ENCODE assay signal across 25 cellular contexts in genomic region chrX:54238588-54238987, GRCh38.
"Had no signal": no experiment of that assay in that cellular context is flagged by ENCODE, and none has a peak within 500 bp of the region (broad histone marks: within the 10 kb centered on the region; RNA-seq: fewer than 3 reads in every experiment).

No MANE protein-coding gene starts in this region.

- ATAC-seq: foreskin keratinocyte, gastroesophageal sphincter, heart left ventricle, left cardiac atrium, left lung, left ventricle myocardium superior, lower lobe of right lung, mucosa of descending colon, natural killer cell had no signal

- H3K4me2 ChIP-seq: hepatocyte had no signal

- H3K4me1 Mint-ChIP-seq: immature natural killer cell, mesothelial cell of epicardium, naive B cell, natural killer cell had no signal

- DNase-seq: dermis blood vessel endothelial cell; dorsolateral prefrontal cortex; effector CD4-positive, alpha-beta T cell; effector memory CD4-positive, alpha-beta T cell; endodermal cell; foreskin keratinocyte; heart left ventricle; hypothalamus; immature natural killer cell; islet precursor cell; left cardiac atrium; left lung; left ventricle myocardium superior; lower lobe of right lung; mesenchymal stem cell; mucosa of descending colon; naive B cell; natural killer cell had no signal

- FAIRE-seq: colon, endometrium had no signal

- H3K4me3 ChIP-seq: coronary artery, dorsolateral prefrontal cortex, esophagus muscularis mucosa, gastroesophageal sphincter, heart left ventricle, hepatocyte, left lung, lower lobe of right lung, mucosa of descending colon had no signal

- H3K79me2 ChIP-seq: hepatocyte had no signal

- H3K4me1 ChIP-seq: esophagus muscularis mucosa, foreskin keratinocyte, gastroesophageal sphincter, heart left ventricle, left lung, lower lobe of right lung had no signal

- H3K36me3 Mint-ChIP-seq: immature natural killer cell, natural killer cell had no signal

- H2AFZ ChIP-seq: hepatocyte had no signal

- H3K27ac Mint-ChIP-seq: endodermal cell, immature natural killer cell, mesothelial cell of epicardium, naive B cell, natural killer cell had no signal

- H3K27ac ChIP-seq: coronary artery, dorsolateral prefrontal cortex, esophagus muscularis mucosa, foreskin keratinocyte, gastroesophageal sphincter, heart left ventricle, hepatocyte, left lung, lower lobe of right lung had no signal

- H3K36me3 ChIP-seq: esophagus muscularis mucosa, gastroesophageal sphincter, heart left ventricle, left lung, lower lobe of right lung had no signal

- H3K9me3 ChIP-seq: gastroesophageal sphincter, left lung, lower lobe of right lung, mucosa of descending colon had no signal

- H3K27me3 ChIP-seq: esophagus muscularis mucosa, foreskin keratinocyte, gastroesophageal sphincter, hepatocyte had no signal

- H3K9me3 Mint-ChIP-seq: immature natural killer cell, natural killer cell had no signal

- H3K4me3 Mint-ChIP-seq: endodermal cell, immature natural killer cell, mesothelial cell of epicardium, naive B cell, natural killer cell had no signal
